8 cellular contexts compared by ENCODE assay signal in the genomic region with DNA sequence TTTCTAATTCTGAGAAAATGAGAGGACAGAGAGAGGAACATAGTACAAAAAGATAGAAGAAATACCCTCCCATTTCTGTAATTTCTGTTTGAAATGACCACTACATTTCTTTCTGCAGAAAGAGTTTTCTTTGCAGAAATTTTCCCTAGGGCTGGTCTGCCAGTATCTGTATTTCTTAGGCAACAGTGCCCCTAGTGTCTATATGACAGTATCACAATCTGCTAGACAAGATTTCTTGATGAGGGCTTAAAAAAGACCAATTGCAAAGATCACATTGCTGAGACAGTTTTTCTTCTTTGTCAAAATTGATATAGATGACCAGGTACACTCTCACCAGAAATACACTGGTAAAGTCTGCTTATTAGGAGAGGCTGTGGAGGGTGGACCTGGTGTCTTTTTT.
DNase-seq lines count a peak whose midpoint lies in the region; ATAC-seq and TF ChIP-seq lines count a peak whose summit lies in the region.

No MANE protein-coding gene starts in this region.

- H3K27me3 ChIP-seq in cardiac muscle cell, result no peaks in the 10 kb centered on the region
- no peaks in the 10 kb centered on the region for H3K27me3 ChIP-seq in right cardiac atrium (ENCODE audit: control insufficient read depth, insufficient read depth)
- no peaks in the 10 kb centered on the region for H3K27me3 ChIP-seq in aorta (ENCODE audit: control insufficient read depth in 1 of 2, insufficient read depth in 2 of 2, low read length in 1 of 2)

- no peaks in the 10 kb centered on the region for H3K4me1 Mint-ChIP-seq in activated CD4-positive, alpha-beta memory T cell treated with anti-CD3 and anti-CD28 coated beads for 36 hours (ENCODE audit: low read depth)

- peaks cover 3% of the 10 kb centered on the region for H3K9me3 Mint-ChIP-seq in activated CD4-positive, alpha-beta memory T cell treated with anti-CD3 and anti-CD28 coated beads for 36 hours

- H3K27ac ChIP-seq in cardiac muscle cell (no peak overlapping the region), right cardiac atrium (ENCODE audit: low read length) (no peak overlapping the region), aorta (ENCODE audit: low read depth in 1 of 2, low read length in 2 of 2) (no peak overlapping the region)

- no peaks in the 10 kb centered on the region for H3K9me3 ChIP-seq in cardiac muscle cell (ENCODE audit: low read depth)
- no peaks in the 10 kb centered on the region for H3K9me3 ChIP-seq in right cardiac atrium (ENCODE audit: control insufficient read depth, low read length)
- H3K9me3 ChIP-seq in aorta (ENCODE audit: control insufficient read depth, low read length), result no peaks in the 10 kb centered on the region

- ATAC-seq in right cardiac atrium, result no peak
- ATAC-seq in left lobe of liver, result peak; percentile 68
- no peak for ATAC-seq in HG02938 (IDR thresholded peaks at IDR 0.05; ENCODE audit: unreplicated experiment)
- no peak for ATAC-seq in aorta (ENCODE audit: low FRiP score)

- CTCF ChIA-PET in activated CD4-positive, alpha-beta memory T cell treated with anti-CD3 and anti-CD28 coated beads for 36 hours (lab: Charles Lee), result no interaction called here

- intact Hi-C loops in right cardiac atrium (cut with DNase I) (no loop called here), aorta (cut with DNase I) (no loop called here)
- intact Hi-C loops in activated CD4-positive, alpha-beta memory T cell treated with anti-CD3 and anti-CD28 coated beads for 36 hours (cut with micrococcal nuclease), result loop anchor here (5.0 to 10.0 kb wide), 2 partner anchors 569 to 1052 kb away; no protein-coding TSS in a partner anchor

- POLR2A ChIA-PET in activated CD4-positive, alpha-beta memory T cell treated with anti-CD3 and anti-CD28 coated beads for 36 hours (lab: Charles Lee), result no interaction called here

- no peaks in the 10 kb centered on the region for H3K27me3 Mint-ChIP-seq in activated CD4-positive, alpha-beta memory T cell treated with anti-CD3 and anti-CD28 coated beads for 36 hours

- H3K4me3 ChIP-seq in cardiac muscle cell (no peak overlapping the region), right cardiac atrium (ENCODE audit: low read length) (no peak overlapping the region), NB4 (ENCODE audit: low read depth, low read length) (no peak overlapping the region), aorta (ENCODE audit: low read length in 2 of 2) (no peak overlapping the region)

- H3K36me3 ChIP-seq in cardiac muscle cell (no peaks in the 10 kb centered on the region), aorta (ENCODE audit: control insufficient read depth in 1 of 2, insufficient read depth in 2 of 2, low read length in 1 of 2) (no peaks in the 10 kb centered on the region)

- DNase-seq in cardiac muscle cell (ENCODE audit: low read depth in 1 of 2, low spot score in 1 of 2) (peak; percentile 19 to 28), right cardiac atrium (no peak), NB4 (ENCODE audit: low read depth) (peak; percentile 29), astrocyte of the hippocampus (ENCODE audit: low read depth, low spot score) (peak; percentile 40), left lobe of liver (ENCODE audit: low spot score) (no peak), aorta (no peak)
- no peak for DNase-seq in activated CD4-positive, alpha-beta memory T cell treated with anti-CD3 and anti-CD28 coated beads for 36 hours

- H3K36me3 Mint-ChIP-seq in activated CD4-positive, alpha-beta memory T cell treated with anti-CD3 and anti-CD28 coated beads for 36 hours, result no peaks in the 10 kb centered on the region

- TF ChIP-seq POLR2A in NB4 (IDR thresholded peaks at IDR 0.05; ENCODE audit: extremely low read depth, insufficient read length), result no peak

- no peaks in the 10 kb centered on the region for H3K4me1 ChIP-seq in cardiac muscle cell (ENCODE audit: low read depth)
- no peaks in the 10 kb centered on the region for H3K4me1 ChIP-seq in right cardiac atrium (ENCODE audit: control insufficient read depth, insufficient read depth, low read length)
- no peaks in the 10 kb centered on the region for H3K4me1 ChIP-seq in aorta (ENCODE audit: control insufficient read depth in 1 of 2, insufficient read depth in 2 of 2, low read length in 2 of 2)

- no peak overlapping the region for H3K27ac Mint-ChIP-seq in activated CD4-positive, alpha-beta memory T cell treated with anti-CD3 and anti-CD28 coated beads for 36 hours

- H3K4me3 Mint-ChIP-seq in activated CD4-positive, alpha-beta memory T cell treated with anti-CD3 and anti-CD28 coated beads for 36 hours, result no peak overlapping the region

- TF ChIP-seq CTCF in cardiac muscle cell (IDR thresholded peaks at IDR 0.05; ENCODE audit: low read depth, low read length) (peak; percentile 34), NB4 (IDR thresholded peaks at IDR 0.05; ENCODE audit: low read depth, low read length) (peak; percentile 30)

Comparison
In these comparisons a context has a peak if more than half of its experiments do, and no peak if none do; other contexts are left out.
1. DNase-seq: peak in cardiac muscle cell (2 of 2), NB4 (single experiment) and astrocyte of the hippocampus (single experiment); none in right cardiac atrium (0 of 3), left lobe of liver (single experiment), activated CD4-positive, alpha-beta memory T cell treated with anti-CD3 and anti-CD28 coated beads for 36 hours (single experiment) and aorta (0 of 2).